31 cellular contexts compared by ENCODE assay signal in genomic region chrX:97230948-97231347, GRCh38.
"Had no signal": no experiment of that assay in that cellular context is flagged by ENCODE, and none has a peak within 500 bp of the region (broad histone marks: within the 10 kb centered on the region; RNA-seq: fewer than 3 reads in every experiment).

No MANE protein-coding gene starts in this region.

- H3K4me3 ChIP-seq: adrenal gland, breast epithelium, cardiac muscle cell, coronary artery, dorsolateral prefrontal cortex, esophagus squamous epithelium, gastroesophageal sphincter, heart right ventricle, hepatocyte had no signal

- H2AFZ ChIP-seq: hepatocyte had no signal

- H3K9me3 ChIP-seq: adrenal gland, breast epithelium, esophagus squamous epithelium, gastroesophageal sphincter, heart right ventricle had no signal

- ATAC-seq: activated CD4-positive, alpha-beta T cell treated with anti-CD3 and anti-CD28 coated beads for 36 hours; activated CD8-positive, alpha-beta memory T cell treated with anti-CD3 and anti-CD28 coated beads, Interleukin-2, amount 10 ng/mL, durations not matched to agents 7 days and 5 days; activated CD8-positive, alpha-beta T cell treated with anti-CD3 and anti-CD28 coated beads, Interleukin-2, amount 10 ng/mL, durations not matched to agents 7 days and 5 days; activated naive CD8-positive, alpha-beta T cell treated with anti-CD3 and anti-CD28 coated beads, Interleukin-2, amount 50 U/mL, for 24 hours; gastroesophageal sphincter; heart right ventricle had no signal

- DNase-seq: activated CD4-positive, alpha-beta memory T cell treated with anti-CD3 and anti-CD28 coated beads for 36 hours; activated CD4-positive, alpha-beta T cell treated with anti-CD3 and anti-CD28 coated beads for 36 hours; activated CD4-positive, alpha-beta T cell treated with anti-CD3 and anti-CD28 coated beads, Interleukin-2, amount 10 ng/mL, durations not matched to agents 24 days and 14 days; activated CD4-positive, CD25-positive, alpha-beta regulatory T cell; activated CD4-positive, CD25-positive, alpha-beta regulatory T cell treated with anti-CD3 and anti-CD28 coated beads, Interleukin-2, amount 50 U/mL, for 72 hours; activated CD8-positive, alpha-beta memory T cell treated with anti-CD3 and anti-CD28 coated beads, Interleukin-2, amount 10 ng/mL, durations not matched to agents 7 days and 5 days; activated CD8-positive, alpha-beta memory T cell treated with anti-CD3 and anti-CD28 coated beads, Interleukin-2, amount 50 U/mL, for 4 hours; activated CD8-positive, alpha-beta T cell treated with anti-CD3 and anti-CD28 coated beads, Interleukin-2, amount 10 ng/mL, durations not matched to agents 7 days and 5 days; activated effector memory CD4-positive, alpha-beta T cell treated with anti-CD3 and anti-CD28 coated beads, Interleukin-2, amount 50 U/mL, for 16 hours; activated naive CD4-positive, alpha-beta T cell treated with anti-CD3 and anti-CD28 coated beads for 36 hours; activated naive CD8-positive, alpha-beta T cell treated with anti-CD3 and anti-CD28 coated beads for 36 hours; activated naive CD8-positive, alpha-beta T cell treated with anti-CD3 and anti-CD28 coated beads, Interleukin-2, amount 50 U/mL, for 24 hours; activated T-cell treated with anti-CD3 and anti-CD28 coated beads, Interleukin-2, amount 50 U/mL, for 1 hour; activated T-cell treated with anti-CD3 and anti-CD28 coated beads, Interleukin-2, amount 50 U/mL, for 48 hours; adrenal gland; amygdala; aorta; central memory CD4-positive, alpha-beta T cell; cerebellar nuclear complex; dorsolateral prefrontal cortex; effector memory CD4-positive, alpha-beta T cell; erythroblast; esophagus squamous epithelium; foreskin melanocyte; heart right ventricle; T-helper 2 cell had no signal

- H3K4me2 ChIP-seq: hepatocyte had no signal

- H3K4me1 ChIP-seq: adrenal gland, breast epithelium, esophagus squamous epithelium, gastroesophageal sphincter, heart right ventricle had no signal

- H3K36me3 ChIP-seq: adrenal gland, breast epithelium, cardiac muscle cell, esophagus squamous epithelium, gastroesophageal sphincter, heart right ventricle had no signal

- H3K27ac ChIP-seq: adrenal gland, breast epithelium, cardiac muscle cell, coronary artery, dorsolateral prefrontal cortex, esophagus squamous epithelium, gastroesophageal sphincter, heart right ventricle, hepatocyte had no signal

- H3K27me3 ChIP-seq: adrenal gland, cardiac muscle cell, esophagus squamous epithelium, gastroesophageal sphincter, hepatocyte had no signal
